ENCODE assay signal across 8 cellular contexts in genomic region chr3:156825795-156826143, GRCh38. TPM values are rescaled to one million over a fixed set of nuclear protein-coding genes. Genes with fewer than 3 reads are reported as not detected.
DNase-seq lines count a peak whose midpoint lies in the region; ATAC-seq and TF ChIP-seq lines count a peak whose summit lies in the region.

No MANE protein-coding gene starts in this region.

- peak overlapping the region in 1 of 11 experiments; percentile 51; a peak in 2 of 22 replicates for H3K9ac ChIP-seq in BLaER1 treated with 17β-estradiol and CSF1 and Interleukin-3, amounts not matched to agents 10 nM and 100 nM

- H3K36me3 ChIP-seq in BLaER1 treated with 17β-estradiol and CSF1 and Interleukin-3, amounts not matched to agents 10 nM and 100 nM, result no peaks in the 10 kb centered on the region
- H3K36me3 ChIP-seq in adrenal gland (replicated peaks in 1 of 2) (no peaks in the 10 kb centered on the region), left lung (no peaks in the 10 kb centered on the region), tibial artery (no peaks in the 10 kb centered on the region)

- no peaks in the 10 kb centered on the region for H4K20me1 ChIP-seq in BLaER1 treated with 17β-estradiol and CSF1 and Interleukin-3, amounts not matched to agents 10 nM and 100 nM

- H3K4me2 ChIP-seq in BLaER1 treated with 17β-estradiol and CSF1 and Interleukin-3, amounts not matched to agents 10 nM and 100 nM, result peak overlapping the region; percentile 58 to 84 (median 70)

- TF ChIP-seq CTCF in adrenal gland (IDR thresholded peaks at IDR 0.05) (no peak), left lung (IDR thresholded peaks at IDR 0.05) (no peak), tibial artery (IDR thresholded peaks at IDR 0.05) (no peak)

- 4 to 7% (median 5%) methylated on average over 8 of the region's 8 CpGs for WGBS in adrenal gland, 4 donors

- no peak for TF ChIP-seq POLR2A in adrenal gland (IDR thresholded peaks at IDR 0.05)

- peak overlapping the region; percentile 27 to 65 (median 46); a peak in 19 of 20 replicates for H3K4me3 ChIP-seq in BLaER1 treated with 17β-estradiol and CSF1 and Interleukin-3, amounts not matched to agents 10 nM and 100 nM
- peak overlapping the region; percentile 40 to 74 (median 64) for H3K4me3 ChIP-seq in adrenal gland
- H3K4me3 ChIP-seq in left lung, result peak overlapping the region; percentile 66 to 69
- H3K4me3 ChIP-seq in tibial artery, result peak overlapping the region; percentile 67 to 74

- DNase-seq in adrenal gland (no peak), left lung (no peak), tibial artery (no peak), KG1 (lab: John Stamatoyannopoulos, UW) (no peak), GM19238 (ENCODE audit: insufficient read length, low spot score) (no peak)

- peaks cover 8 to 36% (median 26%) of the 10 kb centered on the region in 11 experiments; a peak in 21 of 22 replicates for H3K27me3 ChIP-seq in BLaER1 treated with 17β-estradiol and CSF1 and Interleukin-3, amounts not matched to agents 10 nM and 100 nM
- H3K27me3 ChIP-seq in adrenal gland, result no peaks in the 10 kb centered on the region
- no peaks in the 10 kb centered on the region for H3K27me3 ChIP-seq in left lung
- no peaks in the 10 kb centered on the region for H3K27me3 ChIP-seq in tibial artery

- ATAC-seq in GM19397 (IDR thresholded peaks at IDR 0.05; ENCODE audit: unreplicated experiment), result peak; percentile 45
- peak; percentile 56 for ATAC-seq in HG03439 (IDR thresholded peaks at IDR 0.05; ENCODE audit: unreplicated experiment)
- peak; percentile 72 for ATAC-seq in left lung

- intact Hi-C loops in adrenal gland (cut with DNase I) (loop anchor here in 1 of 2 donors (5.0 kb wide), 1 partner anchor 148 kb away; no protein-coding TSS in a partner anchor), left lung (cut with DNase I) (loop anchor here in 1 of 2 donors (5.0 kb wide), 1 partner anchor 312 kb away; no protein-coding TSS in a partner anchor), tibial artery (cut with DNase I; ENCODE audit: low total_unique reads) (loop anchor here (5.0 to 10.0 kb wide), 3 partner anchors 148 to 309 kb away; partner anchors contain the start of gene SSR3)

- H3K4me1 ChIP-seq in BLaER1 treated with 17β-estradiol and CSF1 and Interleukin-3, amounts not matched to agents 10 nM and 100 nM, result peaks cover 1 to 11% (median 7%) of the 10 kb centered on the region in 10 experiments; a peak in 13 of 20 replicates
- H3K4me1 ChIP-seq in adrenal gland (replicated peaks in 1 of 2) (no peaks in the 10 kb centered on the region), left lung (peaks cover 3 to 8% of the 10 kb centered on the region in 2 donors), tibial artery (peaks cover 0 to 7% (median 3%) of the 10 kb centered on the region in 4 donors)

- H3K9me3 ChIP-seq in BLaER1 treated with 17β-estradiol and CSF1 and Interleukin-3, amounts not matched to agents 10 nM and 100 nM (replicated peaks in 1 of 11), result peaks cover 0 to 24% (median 15%) of the 10 kb centered on the region in 11 experiments; a peak in 16 of 22 replicates
- no peaks in the 10 kb centered on the region for H3K9me3 ChIP-seq in adrenal gland (replicated peaks in 1 of 3)
- no peaks in the 10 kb centered on the region for H3K9me3 ChIP-seq in left lung
- H3K9me3 ChIP-seq in tibial artery, result no peaks in the 10 kb centered on the region

- peak overlapping the region in 2 of 11 experiments; percentile 32 to 35; a peak in 2 of 22 replicates for H3K27ac ChIP-seq in BLaER1 treated with 17β-estradiol and CSF1 and Interleukin-3, amounts not matched to agents 10 nM and 100 nM
- peak overlapping the region; percentile 90 to 100 (median 94) for H3K27ac ChIP-seq in adrenal gland
- H3K27ac ChIP-seq in left lung, result peak overlapping the region; percentile 92 to 94
- H3K27ac ChIP-seq in tibial artery, result peak overlapping the region; percentile 84 to 89

RNA-seq across cellular contexts. Expression of gene LEKR1, which starts 0.4 kb away (rescaled TPM):
- total RNA-seq in adrenal gland (1 to 10 TPM in 6 of 8 donors, under 1 TPM in 2; 0.28 to 2.3 (median 1.7) TPM), left lung (1 to 10 TPM in 1 of 2 donors, under 1 TPM in 1; 0.76 to 1.6 TPM)
- 1 to 10 TPM in 1 of 3 donors, under 1 TPM in 2; 0.30 to 1.1 (median 0.71) TPM for polyA plus RNA-seq in adrenal gland
